In genomic region chr7:150147524-150147923, GRCh38 we compare ENCODE assay signal across 6 cellular contexts.
DNase-seq lines count a peak whose midpoint lies in the region; ATAC-seq, FAIRE-seq and TF ChIP-seq lines count a peak whose summit lies in the region.
"Not testable (repeated sequence)": the region's sequence is repeated elsewhere in the genome, so short reads cannot be mapped to it uniquely, and the experiment has no call there.

No MANE protein-coding gene starts in this region.

- not testable (repeated sequence) for H3K4me3 ChIP-seq in A549, GM12878

- WGBS in A549 (ENCODE audit: missing lambda C conversion rate), result 4% methylated on average over 3 of the region's 3 CpGs
- 17% methylated on average over 3 of the region's 3 CpGs for WGBS in GM12878 (ENCODE audit: insufficient coverage, insufficient replicate concordance, low lambda C conversion rate, missing lambda C conversion rate)

- TF ChIP-seq RAD21 in A549 (conservative IDR thresholded peaks at IDR 0.05 in 1 of 2, IDR thresholded peaks at IDR 0.05 in 1 of 2); GM12878 (IDR thresholded peaks at IDR 0.05; ENCODE audit: insufficient read depth, low read depth, low read length): not testable (repeated sequence)

- H3K9me3 ChIP-seq in A549; GM12878 (replicated peaks; ENCODE audit: control insufficient read depth, insufficient read depth, low read length): not testable (repeated sequence)

- not testable (repeated sequence) for H3K4me1 ChIP-seq in A549; GM12878 (ENCODE audit: control insufficient read depth, insufficient read depth, low read length)

- intact Hi-C loops in GM12878 (cut with micrococcal nuclease; ENCODE audit: unreplicated experiment), result not testable (repeated sequence)

- not testable (repeated sequence) for H3K79me2 ChIP-seq in GM12878 (ENCODE audit: control insufficient read depth, insufficient read depth, low read length)

- TF ChIP-seq POLR2A in A549 (IDR thresholded peaks at IDR 0.05; ENCODE audit: low read length); GM12878 (IDR thresholded peaks at IDR 0.05; ENCODE audit: low read depth, low read length): not testable (repeated sequence)

- H3K4me2 ChIP-seq in A549; GM12878 (ENCODE audit: control insufficient read depth, insufficient read depth): not testable (repeated sequence)

- ATAC-seq in A549, GM12878: not testable (repeated sequence)

- not testable (repeated sequence) for TF ChIP-seq CTCF in A549 (IDR thresholded peaks at IDR 0.05); GM12878 (IDR thresholded peaks at IDR 0.05 in 2 of 3, conservative IDR thresholded peaks at IDR 0.05 in 1 of 3; ENCODE audit: control insufficient read depth in 2 of 3, extremely low read depth in 1 of 3, insufficient read depth in 1 of 3, low read depth in 3 of 3, low read length in 3 of 3)

- not testable (repeated sequence) for TF ChIP-seq EP300 in A549 (IDR thresholded peaks at IDR 0.05); GM12878 (IDR thresholded peaks at IDR 0.05; ENCODE audit: borderline replicate concordance in 1 of 2, control insufficient read depth in 1 of 2, low read depth in 2 of 2, low read length in 2 of 2)

- H3K9ac ChIP-seq in GM12878 (ENCODE audit: control insufficient read depth, insufficient read depth, low read length), result not testable (repeated sequence)

- peak; percentile 91 for FAIRE-seq in A549 (lab: Jason Lieb, UNC)
- peak; percentile 35 for FAIRE-seq in RCC 7860 (lab: Jason Lieb, UNC)
- peak; percentile 31 for FAIRE-seq in GM12878 (lab: Jason Lieb, UNC)

- DNase-seq in A549 (ENCODE audit: low read depth in 1 of 2, low spot score in 1 of 2); RCC 7860 (ENCODE audit: low spot score); GM12878 (ENCODE audit: low read depth, low spot score): not testable (repeated sequence)
- DNase-seq in Ammon's horn (ENCODE audit: low spot score) (peak; percentile 15), globus pallidus (ENCODE audit: low spot score) (peak; percentile 20), myocyte (ENCODE audit: low read depth) (peak; percentile 6)

- not testable (repeated sequence) for H4K20me1 ChIP-seq in GM12878 (ENCODE audit: control insufficient read depth, insufficient read depth)

- not testable (repeated sequence) for H3K36me3 ChIP-seq in GM12878 (ENCODE audit: control insufficient read depth in 2 of 2, insufficient read depth in 2 of 2, low read length in 1 of 2)

- RAD21 ChIA-PET in GM12878 (lab: Charles Lee; ENCODE audit: unreplicated experiment), result not testable (repeated sequence)

- POLR2A ChIA-PET in A549 (lab: Yijun Ruan, JAX); GM12878 (lab: Charles Lee): not testable (repeated sequence)

- CTCF ChIA-PET in A549 (lab: Yijun Ruan, JAX); GM12878 (lab: Yijun Ruan, JAX): not testable (repeated sequence)

- SMC1A ChIA-PET in GM12878 (lab: Charles Lee; ENCODE audit: uncharacterized antibody, unreplicated experiment), result not testable (repeated sequence)

- not testable (repeated sequence) for H3K27ac ChIP-seq in A549; GM12878 (ENCODE audit: control insufficient read depth, insufficient read depth)

- BruUV-seq in GM12878 (replicated peaks; lab: Mats Ljungman, UMichigan), result not testable (repeated sequence)

- in situ Hi-C loops in GM12878 (cut with MboI), result not testable (repeated sequence)

- not testable (repeated sequence) for H3K27me3 ChIP-seq in GM12878 (replicated peaks in 1 of 2; ENCODE audit: control insufficient read depth in 2 of 2, insufficient read depth in 2 of 2, low read length in 1 of 2)

- not testable (repeated sequence) for H2AFZ ChIP-seq in GM12878 (ENCODE audit: control insufficient read depth, low read depth, low read length)
